In genomic region chr1:25173809-25174320, GRCh38 we compare ENCODE assay signal across 22 cellular contexts.
"Had no signal": no experiment of that assay in that cellular context is flagged by ENCODE, and none has a peak within 500 bp of the region (broad histone marks: within the 10 kb centered on the region; RNA-seq: fewer than 3 reads in every experiment).

No MANE protein-coding gene starts in this region.

- H3K27ac ChIP-seq: adrenal gland, ascending aorta, colonic mucosa, prostate gland, right atrium auricular region, tibial nerve had no signal

- H3K27ac Mint-ChIP-seq: activated CD8-positive, alpha-beta T cell treated with anti-CD3 and anti-CD28 coated beads, Interleukin-2, amount 10 ng/mL, durations not matched to agents 7 days and 5 days; activated naive CD4-positive, alpha-beta T cell treated with anti-CD3 and anti-CD28 coated beads, Interleukin-2, amount 50 U/mL, for 72 hours; activated T-cell treated with anti-CD3 and anti-CD28 coated beads, Interleukin-2, amount 50 U/mL, for 24 hours; activated T-helper 17 cell treated with anti-CD3 and anti-CD28 coated beads, Interleukin-2, amount 50 U/mL, for 72 hours; immature natural killer cell; naive thymus-derived CD8-positive, alpha-beta T cell; stimulated activated naive CD8-positive, alpha-beta T cell treated with anti-CD3 and anti-CD28 coated beads, Interleukin-15, Interleukin-2, amounts not matched to agents 100 ng/mL and 50 ng/mL, for 24 hours had no signal

- H3K4me1 Mint-ChIP-seq: activated T-helper 17 cell treated with anti-CD3 and anti-CD28 coated beads, Interleukin-2, amount 50 U/mL, for 72 hours; immature natural killer cell; naive thymus-derived CD8-positive, alpha-beta T cell had no signal

- H3K4me1 ChIP-seq: adrenal gland, ascending aorta, colonic mucosa, prostate gland, right atrium auricular region, tibial nerve had no signal

- H3K4me3 Mint-ChIP-seq: activated CD8-positive, alpha-beta T cell treated with anti-CD3 and anti-CD28 coated beads, Interleukin-2, amount 10 ng/mL, durations not matched to agents 7 days and 5 days; activated T-cell treated with anti-CD3 and anti-CD28 coated beads, Interleukin-2, amount 50 U/mL, for 24 hours; activated T-helper 17 cell treated with anti-CD3 and anti-CD28 coated beads, Interleukin-2, amount 50 U/mL, for 72 hours; immature natural killer cell; naive thymus-derived CD8-positive, alpha-beta T cell; stimulated activated naive CD8-positive, alpha-beta T cell treated with anti-CD3 and anti-CD28 coated beads, Interleukin-15, Interleukin-2, amounts not matched to agents 100 ng/mL and 50 ng/mL, for 24 hours had no signal

- ATAC-seq: activated CD8-positive, alpha-beta T cell treated with anti-CD3 and anti-CD28 coated beads, Interleukin-2, amount 10 ng/mL, durations not matched to agents 7 days and 5 days; activated naive CD4-positive, alpha-beta T cell treated with anti-CD3 and anti-CD28 coated beads, Interleukin-2, amount 50 U/mL, for 72 hours; activated T-helper 17 cell treated with anti-CD3 and anti-CD28 coated beads, Interleukin-2, amount 50 U/mL, for 72 hours; left ventricle myocardium superior; naive thymus-derived CD8-positive, alpha-beta T cell had no signal

- H3K27me3 Mint-ChIP-seq: activated T-cell treated with anti-CD3 and anti-CD28 coated beads, Interleukin-2, amount 50 U/mL, for 24 hours; activated T-helper 17 cell treated with anti-CD3 and anti-CD28 coated beads, Interleukin-2, amount 50 U/mL, for 72 hours; naive thymus-derived CD8-positive, alpha-beta T cell; stimulated activated naive CD8-positive, alpha-beta T cell treated with anti-CD3 and anti-CD28 coated beads, Interleukin-15, Interleukin-2, amounts not matched to agents 100 ng/mL and 50 ng/mL, for 24 hours had no signal

- DNase-seq: activated CD4-positive, alpha-beta T cell treated with anti-CD3 and anti-CD28 coated beads for 1 hour; activated CD4-positive, alpha-beta T cell treated with anti-CD3 and anti-CD28 coated beads, Interleukin-2, amount 50 U/mL, for 1 hour; activated CD8-positive, alpha-beta T cell treated with anti-CD3 and anti-CD28 coated beads, Interleukin-2, amount 10 ng/mL, durations not matched to agents 7 days and 5 days; activated T-cell treated with anti-CD3 and anti-CD28 coated beads, Interleukin-2, amount 50 U/mL, for 24 hours; adrenal gland; colonic mucosa; immature natural killer cell; left ventricle myocardium superior; naive thymus-derived CD8-positive, alpha-beta T cell; stimulated activated CD4-positive, alpha-beta T cell treated with anti-CD3 and anti-CD28 coated beads, Interleukin-12 subunit alpha, Interleukin-12 subunit beta, amount 100 ng/mL, for 4 hours; stimulated activated CD4-positive, alpha-beta T cell treated with anti-CD3 and anti-CD28 coated beads, Interleukin-4, amount 100 ng/mL, for 4 hours; substantia nigra; T-helper 1 cell had no signal

- FAIRE-seq: bronchial epithelial cell, urothelium cell line had no signal

- H3K4me3 ChIP-seq: adrenal gland, ascending aorta, colonic mucosa, prostate gland, right atrium auricular region, tibial nerve had no signal

- H3K27me3 ChIP-seq: adrenal gland, ascending aorta, colonic mucosa, right atrium auricular region, tibial nerve had no signal

- H3K9me3 Mint-ChIP-seq: immature natural killer cell had no signal

- H3K36me3 ChIP-seq: adrenal gland, ascending aorta, colonic mucosa, prostate gland, right atrium auricular region, tibial nerve had no signal
